Comparison of ENCODE assay signal across 20 cellular contexts in genomic region chr1:6488602-6489382, GRCh38. TPM values are rescaled to one million over a fixed set of nuclear protein-coding genes. Genes with fewer than 3 reads are reported as not detected.
DNase-seq lines count a peak whose midpoint lies in the region; ATAC-seq and TF ChIP-seq lines count a peak whose summit lies in the region.
"Had no signal": no experiment of that assay in that cellular context is flagged by ENCODE, and none has a peak within 500 bp of the region (broad histone marks: within the 10 kb centered on the region; RNA-seq: fewer than 3 reads in every experiment).

No MANE protein-coding gene starts in this region.

- H2AK5ac ChIP-seq in IMR-90 (ENCODE audit: low read depth, low read length) = no peak overlapping the region
- H2AK5ac ChIP-seq in neuronal stem cell (ENCODE audit: low read depth, low read length) = no peak overlapping the region

- DNase-seq in BE2C (peak; percentile 30), IMR-90 (no peak), colonic mucosa (peak; percentile 85), neuronal stem cell (ENCODE audit: low spot score) (no peak), lower lobe of right lung (no peak), GM10266 (ENCODE audit: extremely low spot score) (no peak)
- DNase-seq in central memory CD4-positive, alpha-beta T cell = no peak
- DNase-seq: activated CD4-positive, alpha-beta T cell treated with anti-CD3 and anti-CD28 coated beads, Interleukin-2, amount 10 ng/mL, durations not matched to agents 24 days and 14 days; AML-193; amniotic stem cell; Karpas-422; left ventricle myocardium superior; NCI-H1694 treated with DMSO at 0.1 percent for 48 hours; SHP77 treated with DMSO at 0.1 percent for 48 hours; sigmoid colon; T-helper 9 cell had no signal

- BruUV-seq in IMR-90 (replicated peaks; lab: Mats Ljungman, UMichigan) = no TSS peak

- no peak overlapping the region for H2BK20ac ChIP-seq in IMR-90 (ENCODE audit: low read depth, low read length)

- no peak overlapping the region for H4K8ac ChIP-seq in IMR-90 (ENCODE audit: low read depth in 2 of 2, low read length in 2 of 2)
- no peak overlapping the region for H4K8ac ChIP-seq in neuronal stem cell (ENCODE audit: low read depth, low read length)

- 93% methylated on average over 3 of the region's 13 CpGs; no CpG with 5 or more reads in 1 of the 2 experiments for WGBS in IMR-90 (ENCODE audit: extremely low coverage in 2 of 2, insufficient read length in 1 of 2), 2 experiments
- no CpG with 5 or more reads among the region's 13 CpGs for WGBS in neuronal stem cell (ENCODE audit: extremely low coverage in 2 of 2, insufficient read length in 2 of 2, insufficient replicate concordance in 1 of 2), 2 donors

- CTCF ChIA-PET in IMR-90 (lab: Yijun Ruan, JAX) = interaction anchor here (1.4 kb wide), 1 partner anchor 11 kb away, joined by 3 read pairs; no protein-coding TSS in a partner anchor

- in situ Hi-C loops in IMR-90 (cut with MboI; ENCODE audit: low sequenced_read_pairs) = no loop called here

- POLR2A ChIA-PET in IMR-90 (lab: Charles Lee; ENCODE audit: unreplicated experiment) = no interaction called here

- dilution Hi-C loops in IMR-90 (cut with HindIII; ENCODE audit: low sequenced_read_pairs, unreplicated experiment) = no loop called here

- H3K4ac ChIP-seq in IMR-90 (ENCODE audit: low read depth, low read length) (no peak overlapping the region), neuronal stem cell (ENCODE audit: low read length) (no peak overlapping the region)

- H2BK120ac ChIP-seq in IMR-90 (ENCODE audit: low read depth, low read length) = no peak overlapping the region
- no peak overlapping the region for H2BK120ac ChIP-seq in neuronal stem cell (ENCODE audit: low read depth, low read length)

- peaks cover 6% of the 10 kb centered on the region; the same call in 1 of the 2 replicates for H4K20me1 ChIP-seq in IMR-90 (ENCODE audit: insufficient read depth, low read length)

- TF ChIP-seq RAD21 in IMR-90 (IDR thresholded peaks at IDR 0.05; ENCODE audit: low read length) = no peak

- 0 out of 2 replicates have a peak, but pooled peaks cover 2% of the 10 kb centered on the region for H3K9me1 ChIP-seq in IMR-90 (ENCODE audit: insufficient read depth, low read length)

- ATAC-seq in IMR-90 (ENCODE audit: low read depth) (no peak), lower lobe of right lung (no peak), HG03139 (IDR thresholded peaks at IDR 0.05; ENCODE audit: unreplicated experiment) (no peak)
- ATAC-seq: left ventricle myocardium superior had no signal

- no peak overlapping the region for H4K5ac ChIP-seq in IMR-90 (ENCODE audit: low read depth, low read length)

- peak overlapping the region; percentile 24 for H2AK9ac ChIP-seq in IMR-90 (replicated peaks; ENCODE audit: low read depth, low read length, poor library complexity)

- no peak overlapping the region for H3K27ac ChIP-seq in IMR-90 (ENCODE audit: insufficient read depth, low read length)
- H3K27ac ChIP-seq in colonic mucosa = peak overlapping the region; percentile 27
- no peak overlapping the region for H3K27ac ChIP-seq in neuronal stem cell (replicated peaks; ENCODE audit: low read length)
- no peak overlapping the region for H3K27ac ChIP-seq in lower lobe of right lung
- H3K27ac ChIP-seq: coronary artery, HL-60, neural progenitor cell, sigmoid colon had no signal

- no peak overlapping the region for H3K9ac ChIP-seq in IMR-90 (ENCODE audit: low read depth, low read length)
- peak overlapping the region in 1 of 2 donors; percentile 46 for H3K9ac ChIP-seq in colonic mucosa (ENCODE audit: low read depth in 2 of 2, low read length in 2 of 2)
- peak overlapping the region; percentile 66 for H3K9ac ChIP-seq in neuronal stem cell (ENCODE audit: low read depth, low read length, poor library complexity)
- H3K9ac ChIP-seq: neural progenitor cell had no signal

- no peak overlapping the region for H2BK12ac ChIP-seq in neuronal stem cell (ENCODE audit: low read length)

- H3K56ac ChIP-seq in IMR-90 (ENCODE audit: extremely low read depth, insufficient read depth, low read length) = no peak overlapping the region

- no peak for TF ChIP-seq POLR2A in IMR-90 (IDR thresholded peaks at IDR 0.05; ENCODE audit: low read depth, low read length)

- peaks cover 13% of the 10 kb centered on the region for H3K27me3 ChIP-seq in BE2C
- no peaks in the 10 kb centered on the region for H3K27me3 ChIP-seq in IMR-90 (ENCODE audit: control insufficient read depth, insufficient read depth, low read length)
- no peaks in the 10 kb centered on the region for H3K27me3 ChIP-seq in colonic mucosa
- no peaks in the 10 kb centered on the region for H3K27me3 ChIP-seq in neuronal stem cell (ENCODE audit: control insufficient read depth in 3 of 3, insufficient read depth in 3 of 3, low read depth in 1 of 3, low read length in 3 of 3)
- peaks cover 32% of the 10 kb centered on the region for H3K27me3 ChIP-seq in lower lobe of right lung (ENCODE audit: low read depth)

- H3K23ac ChIP-seq in IMR-90 (ENCODE audit: low read depth, low read length) = no peak overlapping the region
- no peak overlapping the region for H3K23ac ChIP-seq in neuronal stem cell (ENCODE audit: low read depth, low read length, poor library complexity)

- H3K36me3 ChIP-seq in BE2C (no peaks in the 10 kb centered on the region), IMR-90 (ENCODE audit: control insufficient read depth, insufficient read depth, low read length) (no peaks in the 10 kb centered on the region), colonic mucosa (no peaks in the 10 kb centered on the region), neuronal stem cell (replicated peaks in 1 of 2; ENCODE audit: control insufficient read depth in 2 of 2, insufficient read depth in 2 of 2, low read length in 2 of 2) (no peaks in the 10 kb centered on the region), lower lobe of right lung (no peaks in the 10 kb centered on the region)
- H3K36me3 ChIP-seq: neural progenitor cell, sigmoid colon had no signal

- peaks cover 10% of the 10 kb centered on the region; the same call in 1 of the 2 replicates for H3K4me1 ChIP-seq in BE2C
- peaks cover 12% of the 10 kb centered on the region for H3K4me1 ChIP-seq in IMR-90 (ENCODE audit: control insufficient read depth, insufficient read depth, low read length)
- peaks cover 7% of the 10 kb centered on the region for H3K4me1 ChIP-seq in colonic mucosa
- peaks cover 16 to 22% of the 10 kb centered on the region in 2 donors for H3K4me1 ChIP-seq in neuronal stem cell (ENCODE audit: control insufficient read depth in 2 of 2, insufficient read depth in 1 of 2, low read depth in 1 of 2, low read length in 2 of 2)
- H3K4me1 ChIP-seq in lower lobe of right lung = peaks cover 53% of the 10 kb centered on the region

- intact Hi-C loops in IMR-90 (cut with micrococcal nuclease) (loop anchor here (5.0 kb wide), 1 partner anchor 729 kb away; no protein-coding TSS in a partner anchor), colonic mucosa (cut with DNase I) (loop anchor here (5.0 kb wide), 1 partner anchor 159 kb away; no protein-coding TSS in a partner anchor), lower lobe of right lung (cut with DNase I) (no loop called here)

- H2BK15ac ChIP-seq in IMR-90 (ENCODE audit: low read depth, low read length) = no peak overlapping the region
- no peak overlapping the region for H2BK15ac ChIP-seq in neuronal stem cell (ENCODE audit: low read length)

- H3K4me3 ChIP-seq in BE2C (ENCODE audit: low read depth, low read length) (no peak overlapping the region), IMR-90 (ENCODE audit: insufficient read depth, low read depth, low read length) (no peak overlapping the region), colonic mucosa (no peak overlapping the region), neuronal stem cell (ENCODE audit: low read length in 2 of 2) (no peak overlapping the region), lower lobe of right lung (no peak overlapping the region)
- H3K4me3 ChIP-seq: coronary artery, neural progenitor cell, sigmoid colon had no signal

- H2BK5ac ChIP-seq in IMR-90 (ENCODE audit: low read depth, low read length, poor library complexity, severe bottlenecking) (no peak overlapping the region), neuronal stem cell (ENCODE audit: low read length) (no peak overlapping the region)

- H3K18ac ChIP-seq in IMR-90 (ENCODE audit: low read depth, low read length) = no peak overlapping the region
- H3K18ac ChIP-seq in neuronal stem cell (ENCODE audit: low read length) = no peak overlapping the region

- H3K9me3 ChIP-seq in BE2C (no peaks in the 10 kb centered on the region), IMR-90 (ENCODE audit: control insufficient read depth, insufficient read depth, low read length) (no peaks in the 10 kb centered on the region), colonic mucosa (no peaks in the 10 kb centered on the region), neuronal stem cell (replicated peaks in 1 of 2; ENCODE audit: control insufficient read depth in 2 of 2, insufficient read depth in 1 of 2, low read depth in 1 of 2, low read length in 2 of 2) (no peaks in the 10 kb centered on the region), lower lobe of right lung (no peaks in the 10 kb centered on the region)
- H3K9me3 ChIP-seq: sigmoid colon had no signal

- no peak overlapping the region for H4K91ac ChIP-seq in IMR-90 (ENCODE audit: insufficient read depth, low read depth, low read length)
- no peak overlapping the region for H4K91ac ChIP-seq in neuronal stem cell (ENCODE audit: low read depth, low read length, poor library complexity)

- H3K79me1 ChIP-seq in IMR-90 (ENCODE audit: low read depth in 1 of 2, low read length in 2 of 2) (peaks cover 3 to 20% of the 10 kb centered on the region in 2 experiments; a peak in 2 of 4 replicates), neuronal stem cell (ENCODE audit: low read depth, low read length) (peaks cover 2% of the 10 kb centered on the region)

- H3K14ac ChIP-seq in IMR-90 (replicated peaks; ENCODE audit: low read depth, low read length) (no peak overlapping the region), neuronal stem cell (ENCODE audit: low read length) (no peak overlapping the region)

- peak overlapping the region; percentile 11 for H2AFZ ChIP-seq in IMR-90 (replicated peaks; ENCODE audit: low read length, poor library complexity)
- no peak overlapping the region for H2AFZ ChIP-seq in neuronal stem cell (ENCODE audit: low read length)
- H2AFZ ChIP-seq: neural progenitor cell had no signal

- TF ChIP-seq CTCF in BE2C (IDR thresholded peaks at IDR 0.05; ENCODE audit: low read depth, low read length) (no peak), IMR-90 (conservative IDR thresholded peaks at IDR 0.05; ENCODE audit: low read depth, low read length) (no peak), colonic mucosa (IDR thresholded peaks at IDR 0.05) (no peak), lower lobe of right lung (IDR thresholded peaks at IDR 0.05) (no peak), GM10266 (IDR thresholded peaks at IDR 0.05; ENCODE audit: control insufficient read depth, insufficient read depth, low read depth, missing control alignments) (no peak)

- H3K4me2 ChIP-seq in IMR-90 (ENCODE audit: low read depth, low read length) = no peak overlapping the region
- no peak overlapping the region for H3K4me2 ChIP-seq in neuronal stem cell (ENCODE audit: insufficient read depth, low read length, poor library complexity, severe bottlenecking)

RNA-seq across cellular contexts. Expression of gene PLEKHG5, which starts 2.7 kb away (rescaled TPM):
- polyA plus RNA-seq in BE2C (2012; ENCODE audit: insufficient read depth, insufficient read length, low read depth) = 14.3 TPM
- total RNA-seq in IMR-90 (2012; rRNA removed) = 4.8 and 5.0 TPM in 2 replicates
- polyA plus RNA-seq in IMR-90 (2012; rRNA removed) = 11.6 and 13.7 TPM in 2 replicates
- 4.8 and 7.8 TPM in 2 replicates for polyA plus RNA-seq in IMR-90 (2012; cell fraction: cytosol; rRNA removed)
- polyA plus RNA-seq in IMR-90 (2012; cell fraction: nucleus; rRNA removed; ENCODE audit: low replicate concordance) = 61.6 and 111 TPM in 2 replicates
- 10 to 100 TPM; 13.9 to 19.6 TPM for total RNA-seq in colonic mucosa
- 18.8 TPM for polyA plus RNA-seq in neuronal stem cell (2013, experiment 1 of 2)
- 18.8 TPM for polyA plus RNA-seq in neuronal stem cell (2013, experiment 2 of 2)
- 9.5 TPM for total RNA-seq in lower lobe of right lung

RNA-seq across cellular contexts. Expression of gene TNFRSF25, which starts 22.8 kb away (rescaled TPM):
- 6.8 TPM for polyA plus RNA-seq in BE2C (2012; ENCODE audit: insufficient read depth, insufficient read length, low read depth)
- total RNA-seq in IMR-90 (2012; rRNA removed) (0.83 and 1.3 TPM in 2 replicates), colonic mucosa (10 to 100 TPM; 33.1 to 87.1 TPM), lower lobe of right lung (8.2 TPM)
- 11.2 and 14.5 TPM in 2 replicates for polyA plus RNA-seq in IMR-90 (2012; rRNA removed)
- 6.5 and 7.5 TPM in 2 replicates for polyA plus RNA-seq in IMR-90 (2012; cell fraction: cytosol; rRNA removed)
- 119 and 293 TPM in 2 replicates for polyA plus RNA-seq in IMR-90 (2012; cell fraction: nucleus; rRNA removed; ENCODE audit: low replicate concordance)
- polyA plus RNA-seq in neuronal stem cell (2013, experiment 1 of 2) = 14.5 TPM
- polyA plus RNA-seq in neuronal stem cell (2013, experiment 2 of 2) = 14.1 TPM

Comparison
In these comparisons a context has a peak if more than half of its experiments do, and no peak if none do; other contexts are left out.
1. DNase-seq: peak in BE2C (single experiment) and colonic mucosa (single experiment); none in IMR-90 (single experiment), neuronal stem cell (single experiment), lower lobe of right lung (single experiment), central memory CD4-positive, alpha-beta T cell (single experiment) and GM10266 (single experiment).